Comparison of ENCODE assay signal across 8 cellular contexts in genomic region chr6:30820196-30820595, GRCh38.
A peak's percentile ranks its signal among the peaks of the same experiment; 100 is the strongest.
DNase-seq lines count a peak whose midpoint lies in the region; ATAC-seq and TF ChIP-seq lines count a peak whose summit lies in the region.

No MANE protein-coding gene starts in this region.

- no peaks in the 10 kb centered on the region for H3K4me1 ChIP-seq in prostate gland (replicated peaks)

- peak; percentile 76 for ATAC-seq in SK-N-SH treated with all-trans-retinoic acid at 6 μM for 48 hours

- peak; percentile 17 for TF ChIP-seq POLR2A in prostate gland (IDR thresholded peaks at IDR 0.05)

- no peaks in the 10 kb centered on the region for H3K9me3 ChIP-seq in prostate gland

- intact Hi-C loops in prostate gland (cut with DNase I): loop anchor here (5.0 kb wide), 1 partner anchor 257 kb away; no protein-coding TSS in a partner anchor

- TF ChIP-seq CTCF in fibroblast of the aortic adventitia (IDR thresholded peaks at IDR 0.05; ENCODE audit: insufficient read depth, low read length): peak; percentile 28
- peak in 2 of 4 experiments; percentile 8 to 21 for TF ChIP-seq CTCF in prostate gland (IDR thresholded peaks at IDR 0.05)

- 100% methylated on average over 1 of the region's 1 CpG for WGBS in prostate gland

- no peaks in the 10 kb centered on the region for H3K36me3 ChIP-seq in prostate gland

- no peaks in the 10 kb centered on the region for H3K27me3 ChIP-seq in prostate gland (replicated peaks; ENCODE audit: insufficient read depth)

- peak; percentile 85 for DNase-seq in Daoy (ENCODE audit: low read depth)
- DNase-seq in fibroblast of the aortic adventitia (ENCODE audit: low read depth): peak; percentile 92
- peak; percentile 59 for DNase-seq in prostate gland (ENCODE audit: low spot score)
- DNase-seq in T-helper 9 cell: no peak
- DNase-seq in activated CD4-positive, alpha-beta T cell treated with anti-CD3 and anti-CD28 coated beads, Interleukin-2, amount 50 U/mL, for 1 hour: no peak
- DNase-seq in caudate nucleus (lab: John Stamatoyannopoulos, UW): no peak
- no peak for DNase-seq in NCI-H1694 treated with DMSO at 0.1 percent for 48 hours (lab: John Stamatoyannopoulos, UW)

- H3K4me3 ChIP-seq in fibroblast of the aortic adventitia (ENCODE audit: low read depth, low read length) (no peak overlapping the region), prostate gland (no peak overlapping the region)

- H3K27ac ChIP-seq in prostate gland: no peak overlapping the region
- H3K27ac ChIP-seq in caudate nucleus (ENCODE audit: low read depth, low read length): no peak overlapping the region

TF ChIP-seq in SK-N-SH treated with all-trans-retinoic acid at 6 μM for 48 hours, 23 proteins besides CTCF, POLR2A, EP300 and RAD21:
- TF ChIP-seq ZNF70 (CRISPR knock-in tag; IDR thresholded peaks at IDR 0.05): no peak
- TF ChIP-seq, protein P1, sequence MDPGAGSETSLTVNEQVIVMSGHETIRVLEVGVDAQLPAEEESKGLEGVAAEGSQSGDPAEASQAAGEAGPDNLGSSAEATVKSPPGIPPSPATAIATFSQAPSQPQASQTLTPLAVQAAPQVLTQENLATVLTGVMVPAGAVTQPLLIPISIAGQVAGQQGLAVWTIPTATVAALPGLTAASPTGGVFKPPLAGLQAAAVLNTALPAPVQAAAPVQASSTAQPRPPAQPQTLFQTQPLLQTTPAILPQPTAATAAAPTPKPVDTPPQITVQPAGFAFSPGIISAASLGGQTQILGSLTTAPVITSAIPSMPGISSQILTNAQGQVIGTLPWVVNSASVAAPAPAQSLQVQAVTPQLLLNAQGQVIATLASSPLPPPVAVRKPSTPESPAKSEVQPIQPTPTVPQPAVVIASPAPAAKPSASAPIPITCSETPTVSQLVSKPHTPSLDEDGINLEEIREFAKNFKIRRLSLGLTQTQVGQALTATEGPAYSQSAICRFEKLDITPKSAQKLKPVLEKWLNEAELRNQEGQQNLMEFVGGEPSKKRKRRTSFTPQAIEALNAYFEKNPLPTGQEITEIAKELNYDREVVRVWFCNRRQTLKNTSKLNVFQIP (CRISPR knock-in tag; IDR thresholded peaks at IDR 0.05; ENCODE audit: borderline replicate concordance, low read depth): no peak
- TF ChIP-seq ZFP30 (CRISPR knock-in tag; IDR thresholded peaks at IDR 0.05): no peak
- TF ChIP-seq CSDC2 (CRISPR knock-in tag; IDR thresholded peaks at IDR 0.05): no peak
- no peak for TF ChIP-seq ZNF565 (CRISPR knock-in tag; conservative IDR thresholded peaks at IDR 0.05; ENCODE audit: low read depth)
- no peak for TF ChIP-seq CSRNP3 (CRISPR knock-in tag; IDR thresholded peaks at IDR 0.05)
- no peak for TF ChIP-seq ZC3H10 (CRISPR knock-in tag; IDR thresholded peaks at IDR 0.05)
TF ChIP-seq in SK-N-SH treated with all-trans-retinoic acid at 6 μM for 48 hours: peak in this region for 0.

Comparison
In these comparisons a context has a peak if more than half of its experiments do, and no peak if none do; other contexts are left out.
1. DNase-seq: peak in Daoy (single experiment), fibroblast of the aortic adventitia (single experiment) and prostate gland (single experiment); none in T-helper 9 cell (single experiment), activated CD4-positive, alpha-beta T cell treated with anti-CD3 and anti-CD28 coated beads, Interleukin-2, amount 50 U/mL, for 1 hour (single experiment), caudate nucleus (0 of 61) and NCI-H1694 treated with DMSO at 0.1 percent for 48 hours (single experiment).